11 cellular contexts compared by ENCODE assay signal in genomic region chr16:8299635-8300034, GRCh38.
"Had no signal": no experiment of that assay in that cellular context is flagged by ENCODE, and none has a peak within 500 bp of the region (broad histone marks: within the 10 kb centered on the region; RNA-seq: fewer than 3 reads in every experiment).

No MANE protein-coding gene starts in this region.

- H3K4me3 ChIP-seq: GM23248, GM23338, HAP-1 had no signal

- H2AFZ ChIP-seq: GM23248, GM23338 had no signal

- H3K36me3 ChIP-seq: HAP-1 had no signal

- H3K9ac ChIP-seq: GM23248 had no signal

- H3K4me2 ChIP-seq: GM23338 had no signal

- ATAC-seq: GM23338, HCT116 had no signal

- FAIRE-seq: H1, H54 had no signal

- H3K4me1 Mint-ChIP-seq: GM23338, H9 had no signal

- DNase-seq: GM23248, GOT3, H7, H9, HCEC 1CT, HFFc6 had no signal

- H3K27ac ChIP-seq: GM23248 had no signal

- H3K9me3 ChIP-seq: HAP-1 had no signal

- H3K27ac Mint-ChIP-seq: GM23338, HFFc6 had no signal

- H3K9me3 Mint-ChIP-seq: GM23338, H9 had no signal

- H3K4me1 ChIP-seq: HAP-1 had no signal

- H3K4me3 Mint-ChIP-seq: GM23338, H9, HFFc6 had no signal
